8 cellular contexts compared by ENCODE assay signal in genomic region chr17:48478224-48479013, GRCh38. TPM values are rescaled to one million over a fixed set of nuclear protein-coding genes. Genes with fewer than 3 reads are reported as not detected.
DNase-seq lines count a peak whose midpoint lies in the region; ATAC-seq and TF ChIP-seq lines count a peak whose summit lies in the region.
"Had no signal": no experiment of that assay in that cellular context is flagged by ENCODE, and none has a peak within 500 bp of the region (broad histone marks: within the 10 kb centered on the region; RNA-seq: fewer than 3 reads in every experiment).

No MANE protein-coding gene starts in this region.

- peak; percentile 71 for ATAC-seq in GM18519 (IDR thresholded peaks at IDR 0.05; ENCODE audit: low FRiP score, unreplicated experiment)
- ATAC-seq in GM21786 (IDR thresholded peaks at IDR 0.05; ENCODE audit: unreplicated experiment) = peak; percentile 89
- ATAC-seq in lower lobe of right lung = peak; percentile 40 to 64

- TF ChIP-seq CTCF in lower lobe of right lung (IDR thresholded peaks at IDR 0.05) = no peak

- DNase-seq in NCI-H526 (lab: John Stamatoyannopoulos, UW) (peak; percentile 30 to 42), lower lobe of right lung (no peak), NCI-H2171 treated with DMSO at 0.1 percent for 48 hours (lab: John Stamatoyannopoulos, UW) (no peak), foreskin melanocyte (no peak), NCI-H2029 (lab: John Stamatoyannopoulos, UW) (no peak)

- no peak overlapping the region for H3K27ac ChIP-seq in lower lobe of right lung

- no peaks in the 10 kb centered on the region for H3K27me3 ChIP-seq in lower lobe of right lung (ENCODE audit: low read depth)

- intact Hi-C loops in lower lobe of right lung (cut with DNase I) = no loop called here

- no peak overlapping the region for H3K4me3 ChIP-seq in lower lobe of right lung

- peaks cover 5% of the 10 kb centered on the region for H3K4me1 ChIP-seq in lower lobe of right lung

- H3K36me3 ChIP-seq in lower lobe of right lung = no peaks in the 10 kb centered on the region

- H3K9me3 ChIP-seq in lower lobe of right lung = no peaks in the 10 kb centered on the region

RNA-seq across cellular contexts. Expression of gene SKAP1, which starts 48.4 kb away (rescaled TPM):
- total RNA-seq in lower lobe of right lung = 6.4 TPM
- total RNA-seq: RPMI7951 had no signal

RNA-seq across cellular contexts. Expression of gene HOXB1, which starts 52.4 kb away (rescaled TPM):
- not detected for total RNA-seq in lower lobe of right lung
- total RNA-seq: RPMI7951 had no signal

Comparison
In these comparisons a context has a peak if more than half of its experiments do, and no peak if none do; other contexts are left out.
1. DNase-seq: peak in NCI-H526 (2 of 2); none in lower lobe of right lung (single experiment), NCI-H2171 treated with DMSO at 0.1 percent for 48 hours (single experiment), foreskin melanocyte (single experiment) and NCI-H2029 (single experiment).
2. Peak in every context shown above with its lines, with median percentiles within 50 percentile points of each other: ATAC-seq.